In the genomic region with DNA sequence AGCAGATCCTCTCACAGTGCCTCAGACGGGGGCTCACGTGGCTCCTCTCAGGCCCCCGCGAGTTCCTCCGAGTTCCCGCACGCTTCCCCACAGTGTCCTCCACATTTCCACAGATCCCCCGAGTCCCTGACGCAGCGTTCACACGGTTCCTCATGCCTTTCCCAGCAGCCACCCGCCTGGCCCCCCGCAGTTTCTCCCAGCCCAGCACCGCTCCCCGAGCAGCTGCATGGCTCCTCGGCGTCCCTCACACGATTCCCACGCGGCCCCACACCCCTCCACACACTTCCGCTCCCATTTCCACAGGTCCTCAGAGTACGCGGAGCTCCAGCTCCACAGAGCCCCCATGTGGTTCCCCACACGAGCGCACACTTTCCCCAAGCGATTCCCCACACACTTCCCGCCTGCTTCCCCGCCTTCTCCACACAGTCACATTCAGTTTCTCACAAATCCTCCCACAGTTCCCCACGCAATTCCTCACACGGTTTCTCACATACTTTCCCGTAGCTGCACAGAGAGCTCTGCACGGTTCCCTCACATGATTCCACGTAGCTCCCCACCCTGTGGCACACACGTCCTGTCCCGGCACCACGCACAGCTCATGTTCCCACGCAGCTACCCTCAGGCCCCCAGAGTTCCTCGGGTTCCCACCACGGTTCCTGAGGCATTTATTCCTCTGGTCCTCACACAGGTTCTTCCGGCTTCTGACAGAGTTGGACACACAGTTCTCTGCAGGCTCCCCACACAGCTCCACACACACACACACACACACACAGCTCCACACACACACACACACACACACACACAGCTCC, we compare ENCODE assay signal across 25 cellular contexts. TPM values are rescaled to one million over a fixed set of nuclear protein-coding genes. Genes with fewer than 3 reads are reported as not detected.
A peak's percentile ranks its signal among the peaks of the same experiment; 100 is the strongest.
DNase-seq lines count a peak whose midpoint lies in the region; ATAC-seq and TF ChIP-seq lines count a peak whose summit lies in the region.
"Had no signal": no experiment of that assay in that cellular context is flagged by ENCODE, and none has a peak within 500 bp of the region (broad histone marks: within the 10 kb centered on the region; RNA-seq: fewer than 3 reads in every experiment).

No MANE protein-coding gene starts in this region.

- peak; percentile 58 for DNase-seq in GM03348 (ENCODE audit: low spot score)
- peak; percentile 31 for DNase-seq in WERI-Rb-1
- DNase-seq in fibroblast of villous mesenchyme (ENCODE audit: low read depth), result peak; percentile 5
- peak in 6 of 10 donors; percentile 42 to 93 (median 69) for DNase-seq in posterior cingulate gyrus
- no peak for DNase-seq in NCI-H345 (lab: John Stamatoyannopoulos, UW)
- DNase-seq in COR-L47 (lab: John Stamatoyannopoulos, UW), result no peak
- DNase-seq: activated CD4-positive, alpha-beta T cell treated with anti-CD3 and anti-CD28 coated beads for 4 hours; activated CD8-positive, alpha-beta memory T cell treated with anti-CD3 and anti-CD28 coated beads for 24 hours; activated T-cell treated with anti-CD3 and anti-CD28 coated beads, Interleukin-2, amount 50 U/mL, for 24 hours; cortex of kidney; esophagus squamous epithelium; GF-D8; glutamatergic neuron; mesenchymal stem cell; NCI-H1048; NCI-H187; NCI-H69; retina; stimulated activated naive CD8-positive, alpha-beta T cell treated with anti-CD3 and anti-CD28 coated beads, Interleukin-15, Interleukin-2, amounts not matched to agents 100 U/mL and 50 U/mL, for 24 hours; T-helper 17 cell; thyroid gland had no signal

- ATAC-seq in GM18868 (IDR thresholded peaks at IDR 0.05; ENCODE audit: unreplicated experiment), result no peak
- ATAC-seq: stimulated activated naive CD8-positive, alpha-beta T cell treated with anti-CD3 and anti-CD28 coated beads, Interleukin-15, Interleukin-2, amounts not matched to agents 100 U/mL and 50 U/mL, for 24 hours; T-helper 17 cell had no signal

- H3K27ac ChIP-seq in WERI-Rb-1, result no peak overlapping the region
- H3K27ac ChIP-seq: esophagus squamous epithelium, neutrophil, thyroid gland had no signal

- H3K4me3 ChIP-seq in WERI-Rb-1 (ENCODE audit: low read depth, low read length) (no peak overlapping the region), fibroblast of villous mesenchyme (ENCODE audit: low read depth, low read length) (no peak overlapping the region)
- H3K4me3 ChIP-seq: esophagus squamous epithelium, SK-N-MC, thyroid gland had no signal

- intact Hi-C loops in posterior cingulate gyrus (cut with DNase I), result no loop called here

- H3K9me3 ChIP-seq in WERI-Rb-1 (ENCODE audit: severe bottlenecking), result no peaks in the 10 kb centered on the region
- H3K9me3 ChIP-seq: esophagus squamous epithelium, neutrophil, thyroid gland had no signal

- no peaks in the 10 kb centered on the region for H3K27me3 ChIP-seq in WERI-Rb-1 (ENCODE audit: insufficient read depth, low read depth, severe bottlenecking)
- H3K27me3 ChIP-seq: neutrophil, thyroid gland had no signal

- H3K36me3 ChIP-seq in WERI-Rb-1, result peaks cover 64% of the 10 kb centered on the region
- H3K36me3 ChIP-seq: esophagus squamous epithelium, neutrophil, thyroid gland had no signal

- TF ChIP-seq CTCF in WERI-Rb-1 (IDR thresholded peaks at IDR 0.05; ENCODE audit: low read depth, low read length) (peak; percentile 36; the same call in 1 of the 2 replicates), fibroblast of villous mesenchyme (IDR thresholded peaks at IDR 0.05; ENCODE audit: insufficient read depth, low read depth, low read length) (no peak)

RNA-seq across cellular contexts. Expression of gene KIF1A, which starts 39.8 kb away (rescaled TPM):
- total RNA-seq in fibroblast of villous mesenchyme, result not detected in 2 replicates
- total RNA-seq: B cell had no signal

Comparison
In these comparisons a context has a peak if more than half of its experiments do, and no peak if none do; other contexts are left out.
1. DNase-seq: peak in GM03348 (single experiment), WERI-Rb-1 (single experiment), fibroblast of villous mesenchyme (single experiment) and posterior cingulate gyrus (6 of 10); none in NCI-H345 (single experiment) and COR-L47 (single experiment).